Comparison of ENCODE assay signal across 14 cellular contexts in the genomic region with DNA sequence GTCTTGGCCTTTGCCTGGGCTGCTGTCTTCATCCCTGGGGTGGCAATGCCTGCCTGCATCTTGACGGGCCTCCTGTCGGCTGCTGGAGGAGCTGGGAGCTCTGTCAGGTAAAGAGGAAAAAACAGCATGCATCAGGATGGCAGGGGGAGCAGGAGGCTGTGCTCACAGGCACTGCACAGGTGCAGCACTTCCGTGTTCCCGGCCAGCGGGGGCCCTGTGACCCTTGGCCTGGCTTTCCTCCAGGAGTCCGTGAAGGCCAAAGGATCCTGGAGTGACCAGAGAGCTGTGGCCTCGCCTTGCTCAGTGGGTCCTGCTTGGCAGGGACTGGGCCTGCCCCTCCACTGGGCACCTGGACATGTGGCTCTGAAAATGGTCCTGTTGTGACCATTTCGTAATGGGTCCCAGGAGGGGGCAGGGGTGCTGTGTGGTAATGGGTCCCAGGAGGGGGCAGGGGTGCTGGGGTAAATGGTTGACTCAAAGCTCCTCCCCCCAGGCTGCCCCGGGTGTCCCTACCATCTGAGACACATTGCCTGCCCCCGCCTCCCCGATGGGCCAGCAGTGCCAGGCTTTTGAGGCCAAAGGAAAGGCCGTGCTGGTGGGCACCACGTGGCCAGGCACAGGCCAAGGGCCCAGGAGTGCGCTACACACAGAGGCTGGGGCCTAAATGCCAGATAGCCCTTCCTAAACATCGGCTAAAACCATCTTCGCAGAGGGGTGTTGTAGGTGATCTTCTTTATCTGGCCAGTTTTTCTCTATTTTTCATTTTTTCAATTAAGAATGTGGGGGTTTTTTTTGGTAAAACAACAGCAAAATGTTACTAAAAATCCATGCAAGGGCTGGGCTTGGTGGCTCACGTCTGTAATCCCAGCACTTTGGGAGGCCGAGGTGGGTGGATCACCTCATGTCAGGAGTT. TPM values are rescaled to one million over a fixed set of nuclear protein-coding genes. Genes with fewer than 3 reads are reported as not detected.
DNase-seq lines count a peak whose midpoint lies in the region; TF ChIP-seq lines count a peak whose summit lies in the region.
"Had no signal": no experiment of that assay in that cellular context is flagged by ENCODE, and none has a peak within 500 bp of the region (broad histone marks: within the 10 kb centered on the region; RNA-seq: fewer than 3 reads in every experiment).

No MANE protein-coding gene starts in this region.

- H3K27me3 ChIP-seq in CD4-positive, alpha-beta memory T cell (ENCODE audit: insufficient read depth, low read length): no peaks in the 10 kb centered on the region

- no peaks in the 10 kb centered on the region for H3K9me3 Mint-ChIP-seq in CD4-positive, alpha-beta memory T cell
- H3K9me3 Mint-ChIP-seq in glutamatergic neuron (ENCODE audit: unreplicated experiment): peaks cover 13% of the 10 kb centered on the region
- H3K9me3 Mint-ChIP-seq: immature natural killer cell had no signal

- peak overlapping the region in 6 of 7 donors; percentile 29 to 85 (median 54) for H3K27ac Mint-ChIP-seq in CD4-positive, alpha-beta memory T cell
- H3K27ac Mint-ChIP-seq in glutamatergic neuron (ENCODE audit: unreplicated experiment): no peak overlapping the region

- H3K4me3 ChIP-seq in CD4-positive, alpha-beta memory T cell (ENCODE audit: low read length in 2 of 2): no peak overlapping the region

- peaks cover 0 to 2% of the 10 kb centered on the region in 2 donors for H3K36me3 Mint-ChIP-seq in CD4-positive, alpha-beta memory T cell
- no peaks in the 10 kb centered on the region for H3K36me3 Mint-ChIP-seq in glutamatergic neuron (ENCODE audit: unreplicated experiment)
- H3K36me3 Mint-ChIP-seq: immature natural killer cell had no signal

- intact Hi-C loops in CD4-positive, alpha-beta memory T cell (cut with micrococcal nuclease): no loop called here

- peak in 1 of 5 donors; percentile 41 for DNase-seq in CD4-positive, alpha-beta memory T cell
- no peak for DNase-seq in glutamatergic neuron
- peak; percentile 39 for DNase-seq in renal cortical epithelial cell (ENCODE audit: low read depth)
- DNase-seq in NCI-H1092 (lab: John Stamatoyannopoulos, UW): no peak
- DNase-seq in SIG-M5 (lab: John Stamatoyannopoulos, UW): no peak
- DNase-seq in mesenteric fat pad (ENCODE audit: low spot score): no peak
- no peak for DNase-seq in AG08396 (ENCODE audit: low spot score)
- DNase-seq: activated CD4-positive, alpha-beta T cell treated with anti-CD3 and anti-CD28 coated beads, Interleukin-2, amount 50 U/mL, for 4 hours; amniotic stem cell; DMS79; immature natural killer cell; NCI-H1694 treated with DMSO at 0.1 percent for 48 hours had no signal

- POLR2A ChIA-PET in CD4-positive, alpha-beta memory T cell (lab: Charles Lee; ENCODE audit: partially characterized antibody): interaction anchor here (0.9 to 1.6 kb wide), 4 partner anchors 20 to 63 kb away, joined by 3 to 4 read pairs (median 3); no protein-coding TSS in a partner anchor

- no peak for TF ChIP-seq CTCF in glutamatergic neuron (IDR thresholded peaks at IDR 0.05; ENCODE audit: partially characterized antibody, unreplicated experiment)

- H3K4me1 ChIP-seq in CD4-positive, alpha-beta memory T cell (ENCODE audit: insufficient read depth, low read length): peaks cover 33% of the 10 kb centered on the region

- CTCF ChIA-PET in CD4-positive, alpha-beta memory T cell (lab: Charles Lee; ENCODE audit: partially characterized antibody): no interaction called here

- H3K27me3 Mint-ChIP-seq in CD4-positive, alpha-beta memory T cell: no peaks in the 10 kb centered on the region
- peaks cover 11% of the 10 kb centered on the region for H3K27me3 Mint-ChIP-seq in glutamatergic neuron (ENCODE audit: unreplicated experiment)

- H3K9me3 ChIP-seq in CD4-positive, alpha-beta memory T cell (ENCODE audit: control insufficient read depth in 1 of 2, low read length in 2 of 2): no peaks in the 10 kb centered on the region
- H3K9me3 ChIP-seq in KOPT-K1 (ENCODE audit: insufficient read depth, low read length, poor library complexity, severe bottlenecking): no peaks in the 10 kb centered on the region

- peak overlapping the region in 3 of 8 donors; percentile 1 to 25 (median 14) for H3K4me3 Mint-ChIP-seq in CD4-positive, alpha-beta memory T cell
- H3K4me3 Mint-ChIP-seq in glutamatergic neuron (ENCODE audit: unreplicated experiment): peak overlapping the region; percentile 59

- no peak overlapping the region for H3K27ac ChIP-seq in CD4-positive, alpha-beta memory T cell (ENCODE audit: low read depth, low read length)
- peak overlapping the region; percentile 95 for H3K27ac ChIP-seq in KOPT-K1 (ENCODE audit: low read depth, low read length, poor library complexity, severe bottlenecking)
- H3K27ac ChIP-seq: HL-60 had no signal

- peaks cover 8 to 37% (median 15%) of the 10 kb centered on the region in 4 donors for H3K4me1 Mint-ChIP-seq in CD4-positive, alpha-beta memory T cell
- H3K4me1 Mint-ChIP-seq in glutamatergic neuron (ENCODE audit: low read depth, unreplicated experiment): peaks cover 7% of the 10 kb centered on the region

- no peaks in the 10 kb centered on the region for H3K36me3 ChIP-seq in CD4-positive, alpha-beta memory T cell (ENCODE audit: insufficient read depth, low read length)
- H3K36me3 ChIP-seq in KOPT-K1 (ENCODE audit: insufficient read depth, low read length): 0 out of 2 replicates have a peak, but pooled peaks cover 2% of the 10 kb centered on the region

RNA-seq across cellular contexts. Expression of a gene that starts 4.0 kb away (rescaled TPM):
- 10 to 100 TPM; 26.5 to 27.7 TPM for total RNA-seq in CD4-positive, alpha-beta memory T cell
- 1 to 10 TPM in 1 of 2 donors, under 1 TPM in 1; 0.03 to 3.5 TPM for polyA plus RNA-seq in CD4-positive, alpha-beta memory T cell
- total RNA-seq in glutamatergic neuron (ENCODE audit: unreplicated experiment): 439 TPM
- 84.0 and 103 TPM in 2 replicates for total RNA-seq in renal cortical epithelial cell
- 1,109 TPM for total RNA-seq in mesenteric fat pad

RNA-seq across cellular contexts. Expression of a gene that starts 36.4 kb away (rescaled TPM):
- total RNA-seq in CD4-positive, alpha-beta memory T cell: 100 to 1,000 TPM; 139 to 141 TPM
- 100 to 1,000 TPM in 1 of 2 donors, 10 to 100 TPM in 1; 48.1 to 138 TPM for polyA plus RNA-seq in CD4-positive, alpha-beta memory T cell
- total RNA-seq in glutamatergic neuron (ENCODE audit: unreplicated experiment): 122 TPM
- 66.3 and 79.9 TPM in 2 replicates for total RNA-seq in renal cortical epithelial cell
- 103 TPM for total RNA-seq in mesenteric fat pad

RNA-seq across cellular contexts. Expression of a gene that starts 50.3 kb away (rescaled TPM):
- 10 to 100 TPM; 85.1 to 89.0 TPM for total RNA-seq in CD4-positive, alpha-beta memory T cell
- polyA plus RNA-seq in CD4-positive, alpha-beta memory T cell: 100 to 1,000 TPM; 139 to 148 TPM
- total RNA-seq in glutamatergic neuron (ENCODE audit: unreplicated experiment): 115 TPM
- total RNA-seq in renal cortical epithelial cell: 112 and 119 TPM in 2 replicates
- 85.8 TPM for total RNA-seq in mesenteric fat pad

RNA-seq across cellular contexts. Expression of a gene that starts 50.4 kb away (rescaled TPM):
- total RNA-seq in CD4-positive, alpha-beta memory T cell: 10 to 100 TPM; 37.6 to 44.0 TPM
- 1 to 10 TPM; 6.2 to 8.2 TPM for polyA plus RNA-seq in CD4-positive, alpha-beta memory T cell
- total RNA-seq in glutamatergic neuron (ENCODE audit: unreplicated experiment) (50.8 TPM), renal cortical epithelial cell (27.3 and 31.0 TPM in 2 replicates), mesenteric fat pad (46.1 TPM)
